Comparison of ENCODE assay signal across 1 cellular context in the genomic region with DNA sequence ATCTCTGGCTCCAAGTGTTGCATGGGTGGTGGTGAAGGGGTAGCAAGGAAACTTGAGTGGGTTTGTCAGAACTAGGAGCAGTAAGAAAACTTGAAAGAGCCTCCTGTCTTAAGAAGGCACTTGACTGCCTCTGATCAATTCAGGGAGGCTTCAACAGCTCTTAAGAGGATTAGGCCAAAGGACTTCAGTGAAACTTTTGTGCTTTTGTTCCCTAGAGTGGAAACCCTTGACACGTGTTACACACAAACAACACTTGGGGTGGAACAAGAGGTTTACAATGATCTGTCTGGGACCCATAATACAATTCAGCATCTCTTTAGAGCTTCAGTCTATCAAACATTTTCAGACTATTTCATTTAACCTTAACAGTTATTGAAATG.
TF ChIP-seq lines count a peak whose summit lies in the region.

No MANE protein-coding gene starts in this region.

TF ChIP-seq in H1, 55 proteins besides CTCF, POLR2A, EP300 and RAD21:
- TF ChIP-seq, protein P1, sequence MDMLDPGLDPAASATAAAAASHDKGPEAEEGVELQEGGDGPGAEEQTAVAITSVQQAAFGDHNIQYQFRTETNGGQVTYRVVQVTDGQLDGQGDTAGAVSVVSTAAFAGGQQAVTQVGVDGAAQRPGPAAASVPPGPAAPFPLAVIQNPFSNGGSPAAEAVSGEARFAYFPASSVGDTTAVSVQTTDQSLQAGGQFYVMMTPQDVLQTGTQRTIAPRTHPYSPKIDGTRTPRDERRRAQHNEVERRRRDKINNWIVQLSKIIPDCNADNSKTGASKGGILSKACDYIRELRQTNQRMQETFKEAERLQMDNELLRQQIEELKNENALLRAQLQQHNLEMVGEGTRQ (IDR thresholded peaks at IDR 0.05; ENCODE audit: low read length) = no peak
- TF ChIP-seq SP2 (IDR thresholded peaks at IDR 0.05; ENCODE audit: low read length) (no peak), SIN3A (conservative IDR thresholded peaks at IDR 0.05 in 1 of 2, IDR thresholded peaks at IDR 0.05 in 1 of 2; ENCODE audit: low read depth in 1 of 2, low read length in 2 of 2) (no peak), RFX5 (IDR thresholded peaks at IDR 0.05; ENCODE audit: borderline replicate concordance, low read depth, low read length) (no peak), NANOG (IDR thresholded peaks at IDR 0.05; ENCODE audit: insufficient read depth, low read depth, low read length, poor library complexity, severe bottlenecking) (no peak), KDM5A (IDR thresholded peaks at IDR 0.05; ENCODE audit: low read length) (no peak)
- TF ChIP-seq, protein P2, sequence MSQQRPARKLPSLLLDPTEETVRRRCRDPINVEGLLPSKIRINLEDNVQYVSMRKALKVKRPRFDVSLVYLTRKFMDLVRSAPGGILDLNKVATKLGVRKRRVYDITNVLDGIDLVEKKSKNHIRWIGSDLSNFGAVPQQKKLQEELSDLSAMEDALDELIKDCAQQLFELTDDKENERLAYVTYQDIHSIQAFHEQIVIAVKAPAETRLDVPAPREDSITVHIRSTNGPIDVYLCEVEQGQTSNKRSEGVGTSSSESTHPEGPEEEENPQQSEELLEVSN (IDR thresholded peaks at IDR 0.05) = no peak
